In genomic region chr19:35118268-35119026, GRCh38 we compare ENCODE assay signal across 17 cellular contexts. TPM values are rescaled to one million over a fixed set of nuclear protein-coding genes. Genes with fewer than 3 reads are reported as not detected.
DNase-seq lines count a peak whose midpoint lies in the region; ATAC-seq, FAIRE-seq and TF ChIP-seq lines count a peak whose summit lies in the region.
"Had no signal": no experiment of that assay in that cellular context is flagged by ENCODE, and none has a peak within 500 bp of the region (broad histone marks: within the 10 kb centered on the region; RNA-seq: fewer than 3 reads in every experiment).

No MANE protein-coding gene starts in this region.

- H3K4me1 ChIP-seq in K562 (replicated peaks in 1 of 2; ENCODE audit: control insufficient read depth in 2 of 2, insufficient read depth in 2 of 2, low read length in 2 of 2) (peaks cover 9 to 46% of the 10 kb centered on the region in 2 experiments; a peak in 4 of 5 replicates), right cardiac atrium (ENCODE audit: control insufficient read depth, insufficient read depth, low read length) (peaks cover under 1% of the 10 kb centered on the region)
- H3K4me1 ChIP-seq: parathyroid adenoma had no signal

- DNase-seq in K562 (ENCODE audit: extremely low read depth in 1 of 4, low spot score in 3 of 4): no peak
- peak in 2 of 3 donors; percentile 44 to 45 for DNase-seq in right cardiac atrium
- DNase-seq in HEK293T (ENCODE audit: extremely low spot score): no peak
- no peak for DNase-seq in OCI-M2 (lab: John Stamatoyannopoulos, UW; ENCODE audit: unreplicated experiment)
- DNase-seq in H4 (ENCODE audit: low spot score): no peak
- DNase-seq: activated CD8-positive, alpha-beta memory T cell treated with anti-CD3 and anti-CD28 coated beads, Interleukin-2, amount 10 ng/mL, durations not matched to agents 7 days and 5 days; activated naive CD4-positive, alpha-beta T cell treated with anti-CD3 and anti-CD28 coated beads for 36 hours; effector memory CD8-positive, alpha-beta T cell; gastrocnemius medialis; NCI-H1694 had no signal

- POLR2A ChIA-PET in K562 (lab: Yijun Ruan, JAX): interaction anchor here (1.0 kb wide), 1 partner anchor 16 kb away, joined by 3 read pairs; the partner anchor contains the start of gene LGI4
- POLR2A ChIA-PET in HEK293T (lab: Yijun Ruan, JAX): no interaction called here

- H3K4me3 ChIP-seq in K562 (no peak overlapping the region), right cardiac atrium (ENCODE audit: low read length) (no peak overlapping the region), skin epidermis (peak overlapping the region; percentile 3 to 58 (median 9))
- H3K4me3 ChIP-seq: gastrocnemius medialis had no signal

- CTCF ChIA-PET in K562 (lab: Yijun Ruan, JAX; ENCODE audit: low intra/inter-chr PET ratio): no interaction called here
- CTCF ChIA-PET in HEK293T (lab: Yijun Ruan, JAX): no interaction called here

- TF ChIP-seq CTCF in C4-2B (conservative IDR thresholded peaks at IDR 0.05) (no peak), K562 (IDR thresholded peaks at IDR 0.05 in 2 of 3, conservative IDR thresholded peaks at IDR 0.05 in 1 of 3; ENCODE audit: insufficient read depth in 2 of 3, low read depth in 1 of 3, low read length in 3 of 3) (no peak)

- no peak overlapping the region for H3K4me2 ChIP-seq in K562 (ENCODE audit: insufficient read depth, low read length)

- H3K9me3 ChIP-seq in K562 (replicated peaks; ENCODE audit: control insufficient read depth, insufficient read depth, low read depth, low read length) (no peaks in the 10 kb centered on the region), right cardiac atrium (ENCODE audit: control insufficient read depth, low read length) (no peaks in the 10 kb centered on the region)
- H3K9me3 ChIP-seq: gastrocnemius medialis had no signal

- H2AFZ ChIP-seq in K562 (ENCODE audit: low read depth, low read length): 0 out of 2 replicates have a peak overlapping the region, but pooled peaks have one; percentile 7
- H2AFZ ChIP-seq: parathyroid adenoma had no signal

- H3K9ac ChIP-seq in K562 (ENCODE audit: insufficient read depth in 1 of 2, low read depth in 2 of 2, low read length in 2 of 2): no peak overlapping the region; a peak in 2 of 4 replicates
- H3K9ac ChIP-seq: parathyroid adenoma had no signal

- 54% methylated on average over 11 of the region's 13 CpGs for WGBS in K562 (ENCODE audit: insufficient coverage, low coverage, missing lambda C conversion rate)
- 76% methylated on average over 13 of the region's 13 CpGs for WGBS in right cardiac atrium

- no peak for TF ChIP-seq POLR2A in K562 (conservative IDR thresholded peaks at IDR 0.05)

- no peaks in the 10 kb centered on the region for H3K79me2 ChIP-seq in K562 (ENCODE audit: control insufficient read depth, insufficient read depth, low read length)
- H3K79me2 ChIP-seq: parathyroid adenoma had no signal

- H3K36me3 ChIP-seq in K562 (ENCODE audit: control insufficient read depth, insufficient read depth, low read length): no peaks in the 10 kb centered on the region
- H3K36me3 ChIP-seq: gastrocnemius medialis had no signal

- H3K27ac ChIP-seq in C4-2B (peak overlapping the region; percentile 8; the same call in 1 of the 2 replicates), K562 (ENCODE audit: extremely low read depth, low read depth, low read length) (no peak overlapping the region), right cardiac atrium (ENCODE audit: low read length) (no peak overlapping the region), skin epidermis (peak overlapping the region in 19 of 21 experiments; percentile 2 to 88 (median 76))
- H3K27ac ChIP-seq: parathyroid adenoma had no signal

- no peaks in the 10 kb centered on the region for H3K9me1 ChIP-seq in K562 (ENCODE audit: control insufficient read depth, insufficient read depth, low read length)

- no peaks in the 10 kb centered on the region for H4K20me1 ChIP-seq in K562 (replicated peaks; ENCODE audit: control insufficient read depth, insufficient read depth, low read length)

- FAIRE-seq in K562 (lab: Jason Lieb, UNC): no peak

- in situ Hi-C loops in K562 (cut with MboI): no loop called here

- no TSS peak for BruUV-seq in K562 (replicated peaks; lab: Mats Ljungman, UMichigan)

- no peak for TF ChIP-seq RAD21 in K562 (CRISPR knock-in tag; conservative IDR thresholded peaks at IDR 0.05 in 1 of 2, IDR thresholded peaks at IDR 0.05 in 1 of 2)

- ATAC-seq in K562: no peak
- peak in 1 of 2 donors; percentile 6 for ATAC-seq in right cardiac atrium
- ATAC-seq in HG03354 (IDR thresholded peaks at IDR 0.05; ENCODE audit: poor library complexity, severe bottlenecking, unreplicated experiment): no peak
- ATAC-seq: activated CD8-positive, alpha-beta memory T cell treated with anti-CD3 and anti-CD28 coated beads, Interleukin-2, amount 10 ng/mL, durations not matched to agents 7 days and 5 days; effector memory CD8-positive, alpha-beta T cell; gastrocnemius medialis had no signal

- H3K27me3 ChIP-seq in K562 (ENCODE audit: control insufficient read depth in 2 of 2, insufficient read depth in 2 of 2, low read length in 2 of 2) (peaks cover 0 to 21% of the 10 kb centered on the region in 2 experiments; a peak in 4 of 5 replicates), right cardiac atrium (ENCODE audit: control insufficient read depth, insufficient read depth) (no peaks in the 10 kb centered on the region)
- H3K27me3 ChIP-seq: gastrocnemius medialis had no signal

- no peak for TF ChIP-seq EP300 in K562 (IDR thresholded peaks at IDR 0.05; ENCODE audit: low read length)

- intact Hi-C loops in K562 (cut with micrococcal nuclease): no loop called here
- intact Hi-C loops in right cardiac atrium (cut with DNase I): no loop called here

RNA-seq across cellular contexts. Expression of gene FXYD3, which starts 2.8 kb away (rescaled TPM):
- total RNA-seq in K562 (2011; cell fraction: chromatin; rRNA removed; ENCODE audit: low replicate concordance): not detected in 2 replicates
- not detected in 2 replicates for total RNA-seq in K562 (2011; cell fraction: nucleolus; rRNA removed)
- total RNA-seq in K562 (2011; cell fraction: nucleoplasm; rRNA removed): not detected in 2 replicates
- total RNA-seq in K562 (2014; rRNA removed) (not detected in 2 replicates), K562 (2014; rRNA removed; fragmentation: Illumina TruSeq; extraction: Trizol) (not detected in 2 replicates), K562 (2015; rRNA removed; fragmentation: Illumina TruSeq; extraction: Trizol) (not detected in 2 replicates), K562 (2021) (0.24 and 0.60 TPM in 2 replicates), right cardiac atrium (1 to 10 TPM; 2.2 to 5.7 (median 4.3) TPM)
- polyA plus RNA-seq in K562 (2011; rRNA removed) (not detected in 2 replicates), K562 (2014; fragmentation: Illumina TruSeq; extraction: Trizol) (not detected in 2 replicates), K562 (2014; fragmentation: Nextera tagmentation; extraction: Ambion mirVana) (not detected), K562 (2014; rRNA removed) (not detected in 2 replicates), right cardiac atrium (5.2 TPM)
- polyA plus RNA-seq in K562 (2011; cell fraction: cytosol; rRNA removed): not detected in 2 replicates
- not detected in 2 replicates for polyA plus RNA-seq in K562 (2011; cell fraction: nucleus; rRNA removed)
- polyA plus RNA-seq in K562 (2012): 0.16 TPM in 1 of 2 replicates, not detected in the other
- polyA minus RNA-seq in K562 (2011; rRNA and poly(A)+ RNA removed): not detected in 2 replicates
- polyA minus RNA-seq in K562 (2011; cell fraction: cytosol; rRNA and poly(A)+ RNA removed): not detected in 2 replicates
- polyA minus RNA-seq in K562 (2011; cell fraction: nucleus; rRNA and poly(A)+ RNA removed): not detected in 2 replicates
- total RNA-seq in H4 (2014; rRNA removed; shearing (Covaris generic)): not detected in 2 replicates
- total RNA-seq: activated CD8-positive, alpha-beta memory T cell treated with anti-CD3 and anti-CD28 coated beads, Interleukin-2, amount 10 ng/mL, durations not matched to agents 7 days and 5 days; activated naive CD4-positive, alpha-beta T cell treated with anti-CD3 and anti-CD28 coated beads for 36 hours; LHCN-M2; NCI-H460 had no signal
- polyA plus RNA-seq: AG04450 had no signal

RNA-seq across cellular contexts. Expression of gene LGI4, which starts 16.4 kb away (rescaled TPM):
- total RNA-seq in K562 (2011; cell fraction: chromatin; rRNA removed; ENCODE audit: low replicate concordance): 1.9 TPM in 2 replicates
- total RNA-seq in K562 (2011; cell fraction: nucleolus; rRNA removed): 0.67 and 0.92 TPM in 2 replicates
- 0.88 and 0.92 TPM in 2 replicates for total RNA-seq in K562 (2011; cell fraction: nucleoplasm; rRNA removed)
- total RNA-seq in K562 (2014; rRNA removed): 0.14 TPM in 1 of 2 replicates, not detected in the other
- not detected in 2 replicates for total RNA-seq in K562 (2014; rRNA removed; fragmentation: Illumina TruSeq; extraction: Trizol)
- total RNA-seq in K562 (2015; rRNA removed; fragmentation: Illumina TruSeq; extraction: Trizol): not detected in 2 replicates
- total RNA-seq in K562 (2021): 0.24 TPM in 1 of 2 replicates, not detected in the other
- polyA plus RNA-seq in K562 (2011; rRNA removed): 0.29 and 0.73 TPM in 2 replicates
- polyA plus RNA-seq in K562 (2011; cell fraction: cytosol; rRNA removed): 0.16 and 0.37 TPM in 2 replicates
- 3.1 and 4.6 TPM in 2 replicates for polyA plus RNA-seq in K562 (2011; cell fraction: nucleus; rRNA removed)
- polyA plus RNA-seq in K562 (2012): 0.35 and 1.6 TPM in 2 replicates
- polyA plus RNA-seq in K562 (2014; fragmentation: Illumina TruSeq; extraction: Trizol): 0.30 and 0.33 TPM in 2 replicates
- polyA plus RNA-seq in K562 (2014; fragmentation: Nextera tagmentation; extraction: Ambion mirVana): not detected
- 0.21 and 1.1 TPM in 2 replicates for polyA plus RNA-seq in K562 (2014; rRNA removed)
- polyA minus RNA-seq in K562 (2011; rRNA and poly(A)+ RNA removed): not detected in 2 replicates
- polyA minus RNA-seq in K562 (2011; cell fraction: cytosol; rRNA and poly(A)+ RNA removed): not detected in 2 replicates
- 0.54 TPM in 1 of 2 replicates, not detected in the other for polyA minus RNA-seq in K562 (2011; cell fraction: nucleus; rRNA and poly(A)+ RNA removed)
- total RNA-seq in right cardiac atrium: 10 to 100 TPM; 25.0 to 40.9 (median 32.5) TPM
- polyA plus RNA-seq in right cardiac atrium: 35.6 TPM
- not detected in 2 replicates for total RNA-seq in H4 (2014; rRNA removed; shearing (Covaris generic))
- total RNA-seq: activated CD8-positive, alpha-beta memory T cell treated with anti-CD3 and anti-CD28 coated beads, Interleukin-2, amount 10 ng/mL, durations not matched to agents 7 days and 5 days; LHCN-M2 had no signal

RNA-seq across cellular contexts. Expression of gene FXYD1, which starts 20.2 kb away (rescaled TPM):
- 0.67 TPM in 1 of 2 replicates, not detected in the other for total RNA-seq in K562 (2011; cell fraction: chromatin; rRNA removed; ENCODE audit: low replicate concordance)
- total RNA-seq in K562 (2011; cell fraction: nucleolus; rRNA removed): 0.50 TPM in 1 of 2 replicates, not detected in the other
- not detected in 2 replicates for total RNA-seq in K562 (2011; cell fraction: nucleoplasm; rRNA removed)
- total RNA-seq in K562 (2014; rRNA removed) (2.3 and 2.4 TPM in 2 replicates), K562 (2014; rRNA removed; fragmentation: Illumina TruSeq; extraction: Trizol) (not detected in 2 replicates), K562 (2015; rRNA removed; fragmentation: Illumina TruSeq; extraction: Trizol) (0.60 and 1.3 TPM in 2 replicates), K562 (2021) (1.7 and 2.7 TPM in 2 replicates), right cardiac atrium (100 to 1,000 TPM; 441 to 544 (median 499) TPM)
- polyA plus RNA-seq in K562 (2011; rRNA removed) (0.40 and 0.66 TPM in 2 replicates), K562 (2014; fragmentation: Illumina TruSeq; extraction: Trizol) (0.71 and 2.1 TPM in 2 replicates), K562 (2014; fragmentation: Nextera tagmentation; extraction: Ambion mirVana) (not detected), K562 (2014; rRNA removed) (2.4 and 3.2 TPM in 2 replicates), right cardiac atrium (289 TPM)
- polyA plus RNA-seq in K562 (2011; cell fraction: cytosol; rRNA removed): 0.16 TPM in 1 of 2 replicates, not detected in the other
- polyA plus RNA-seq in K562 (2011; cell fraction: nucleus; rRNA removed): 0.49 and 2.1 TPM in 2 replicates
- 2.1 and 4.4 TPM in 2 replicates for polyA plus RNA-seq in K562 (2012)
- polyA minus RNA-seq in K562 (2011; rRNA and poly(A)+ RNA removed): not detected in 2 replicates
- polyA minus RNA-seq in K562 (2011; cell fraction: cytosol; rRNA and poly(A)+ RNA removed): not detected in 2 replicates
- polyA minus RNA-seq in K562 (2011; cell fraction: nucleus; rRNA and poly(A)+ RNA removed): 0.67 TPM in 1 of 2 replicates, not detected in the other
- total RNA-seq in H4 (2014; rRNA removed; shearing (Covaris generic)): not detected in 2 replicates
- total RNA-seq: LHCN-M2, NCI-H460 had no signal

RNA-seq across cellular contexts. Expression of gene FXYD7, which starts 24.6 kb away (rescaled TPM):
- total RNA-seq in K562 (2011; cell fraction: chromatin; rRNA removed; ENCODE audit: low replicate concordance): 0.39 and 0.76 TPM in 2 replicates
- total RNA-seq in K562 (2011; cell fraction: nucleolus; rRNA removed): not detected in 2 replicates
- total RNA-seq in K562 (2011; cell fraction: nucleoplasm; rRNA removed): not detected in 2 replicates
- total RNA-seq in K562 (2014; rRNA removed): not detected in 2 replicates
- not detected in 2 replicates for total RNA-seq in K562 (2014; rRNA removed; fragmentation: Illumina TruSeq; extraction: Trizol)
- 0.26 and 0.36 TPM in 2 replicates for total RNA-seq in K562 (2015; rRNA removed; fragmentation: Illumina TruSeq; extraction: Trizol)
- total RNA-seq in K562 (2021): 0.27 and 0.80 TPM in 2 replicates
- 0.18 and 0.26 TPM in 2 replicates for polyA plus RNA-seq in K562 (2011; rRNA removed)
- polyA plus RNA-seq in K562 (2011; cell fraction: cytosol; rRNA removed): 0.24 and 0.51 TPM in 2 replicates
- 0.48 and 1.2 TPM in 2 replicates for polyA plus RNA-seq in K562 (2011; cell fraction: nucleus; rRNA removed)
- polyA plus RNA-seq in K562 (2012): 1.4 and 1.5 TPM in 2 replicates
- polyA plus RNA-seq in K562 (2014; fragmentation: Illumina TruSeq; extraction: Trizol): 0.28 TPM in 1 of 2 replicates, not detected in the other
- polyA plus RNA-seq in K562 (2014; fragmentation: Nextera tagmentation; extraction: Ambion mirVana): under 1 TPM; 0.10 to 0.13 TPM
- 0.32 and 0.46 TPM in 2 replicates for polyA plus RNA-seq in K562 (2014; rRNA removed)
- polyA minus RNA-seq in K562 (2011; rRNA and poly(A)+ RNA removed): not detected in 2 replicates
- not detected in 2 replicates for polyA minus RNA-seq in K562 (2011; cell fraction: cytosol; rRNA and poly(A)+ RNA removed)
- not detected in 2 replicates for polyA minus RNA-seq in K562 (2011; cell fraction: nucleus; rRNA and poly(A)+ RNA removed)
- total RNA-seq in right cardiac atrium: under 1 TPM in 1 of 4 donors, not detected in 3; 0.40 TPM
- 0.25 TPM for polyA plus RNA-seq in right cardiac atrium
- 0.14 TPM in 1 of 2 replicates, not detected in the other for total RNA-seq in H4 (2014; rRNA removed; shearing (Covaris generic))
- total RNA-seq: LHCN-M2, NCI-H460 had no signal
- polyA plus RNA-seq: AG04450 had no signal

RNA-seq across cellular contexts. Expression of gene FXYD5, which starts 36.1 kb away (rescaled TPM):
- total RNA-seq in K562 (2011; cell fraction: chromatin; rRNA removed; ENCODE audit: low replicate concordance): 134 and 231 TPM in 2 replicates
- total RNA-seq in K562 (2011; cell fraction: nucleolus; rRNA removed): 240 and 311 TPM in 2 replicates
- 297 and 340 TPM in 2 replicates for total RNA-seq in K562 (2011; cell fraction: nucleoplasm; rRNA removed)
- total RNA-seq in K562 (2014; rRNA removed) (174 and 300 TPM in 2 replicates), K562 (2014; rRNA removed; fragmentation: Illumina TruSeq; extraction: Trizol) (122 and 147 TPM in 2 replicates), K562 (2015; rRNA removed; fragmentation: Illumina TruSeq; extraction: Trizol) (252 and 264 TPM in 2 replicates), K562 (2021) (250 and 256 TPM in 2 replicates), right cardiac atrium (10 to 100 TPM; 22.5 to 46.3 (median 31.0) TPM)
- polyA plus RNA-seq in K562 (2011; rRNA removed) (104 and 125 TPM in 2 replicates), K562 (2014; fragmentation: Illumina TruSeq; extraction: Trizol) (522 and 537 TPM in 2 replicates), K562 (2014; fragmentation: Nextera tagmentation; extraction: Ambion mirVana) (100 to 1,000 TPM; 125 to 198 TPM), K562 (2014; rRNA removed) (120 and 155 TPM in 2 replicates), right cardiac atrium (31.8 TPM)
- polyA plus RNA-seq in K562 (2011; cell fraction: cytosol; rRNA removed): 271 and 533 TPM in 2 replicates
- 105 and 188 TPM in 2 replicates for polyA plus RNA-seq in K562 (2011; cell fraction: nucleus; rRNA removed)
- polyA plus RNA-seq in K562 (2012): 353 and 530 TPM in 2 replicates
- 93.8 and 163 TPM in 2 replicates for polyA minus RNA-seq in K562 (2011; rRNA and poly(A)+ RNA removed)
- 189 and 195 TPM in 2 replicates for polyA minus RNA-seq in K562 (2011; cell fraction: cytosol; rRNA and poly(A)+ RNA removed)
- 55.6 and 58.4 TPM in 2 replicates for polyA minus RNA-seq in K562 (2011; cell fraction: nucleus; rRNA and poly(A)+ RNA removed)
- 173 and 209 TPM in 2 replicates for total RNA-seq in H4 (2014; rRNA removed; shearing (Covaris generic))

Comparison
In these comparisons a context has a peak if more than half of its experiments do, and no peak if none do; other contexts are left out.
1. H3K27ac ChIP-seq: peak in C4-2B (single experiment) and skin epidermis (19 of 21); none in K562 (single experiment) and right cardiac atrium (single experiment).
2. DNase-seq: peak in right cardiac atrium (2 of 3); none in K562 (0 of 4), HEK293T (single experiment), OCI-M2 (single experiment) and H4 (single experiment).
3. H3K4me3 ChIP-seq: peak in skin epidermis (7 of 7); none in K562 (single experiment) and right cardiac atrium (single experiment).
4. RNA of gene LGI4, which starts 16.4 kb away (total RNA-seq): 25.0 to 40.9 TPM in right cardiac atrium; 0.14 to 1.9 TPM in K562 and not detected in H4; every median in the first group is over 4 times any median in the second.
5. RNA of gene FXYD1, which starts 20.2 kb away (total RNA-seq): 441 to 544 TPM in right cardiac atrium; 0.50 to 2.7 TPM in K562 and not detected in H4; every median in the first group is over 100 times any median in the second.